1 cellular context compared by ENCODE assay signal in the genomic region with DNA sequence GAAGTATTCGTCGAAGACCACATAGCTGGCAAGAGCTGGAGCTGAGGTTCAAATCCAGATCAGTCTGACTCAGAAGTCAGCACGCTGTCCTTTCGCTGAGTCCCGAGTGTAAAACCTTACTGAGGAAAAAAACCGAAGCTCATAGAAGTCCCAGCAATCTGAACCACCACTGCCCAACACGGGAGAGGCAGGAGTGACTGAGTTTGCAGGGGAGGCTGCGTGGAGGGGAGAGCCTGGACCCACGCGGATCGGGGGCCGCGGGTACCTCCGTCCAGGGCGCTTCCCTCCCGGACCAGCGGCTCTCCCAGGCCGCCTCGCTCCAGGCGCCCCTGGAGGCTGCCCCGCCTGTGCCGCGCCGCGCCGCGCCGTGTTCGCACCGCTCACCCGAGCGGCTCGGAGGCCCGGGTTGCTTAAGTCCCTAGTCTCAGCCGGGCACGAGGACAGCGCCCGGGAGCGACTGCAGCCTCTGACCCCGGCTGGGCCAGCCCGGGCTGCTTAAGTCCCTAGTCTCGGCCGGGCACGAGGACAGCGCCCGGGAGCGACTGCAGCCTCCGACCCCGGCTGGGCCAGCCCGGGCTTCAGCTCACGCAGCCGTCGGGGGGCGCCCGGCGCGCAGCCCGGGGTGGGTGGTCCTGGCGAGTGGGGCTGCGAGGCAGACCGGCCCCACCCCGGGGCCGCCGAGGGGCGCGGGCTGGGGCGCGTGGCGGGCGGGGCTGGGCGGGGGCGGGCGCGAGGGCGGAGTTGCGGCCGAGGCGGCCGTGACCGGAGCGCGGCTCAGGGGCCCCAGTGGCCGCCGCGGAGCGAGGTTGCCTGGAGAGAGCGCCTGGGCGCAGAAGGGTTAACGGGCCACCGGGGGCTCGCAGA.
A peak's percentile ranks its signal among the peaks of the same experiment; 100 is the strongest.
TF ChIP-seq lines count a peak whose summit lies in the region.

A gene (plus strand): TSS at position 777 of the 864 bp plus-strand sequence. CDS start 2,881 bp downstream, outside the sequence.

TF ChIP-seq in K562, 482 proteins besides CTCF, POLR2A, EP300 and RAD21 (continued from another document and continues in another):
- TF ChIP-seq, protein P1, sequence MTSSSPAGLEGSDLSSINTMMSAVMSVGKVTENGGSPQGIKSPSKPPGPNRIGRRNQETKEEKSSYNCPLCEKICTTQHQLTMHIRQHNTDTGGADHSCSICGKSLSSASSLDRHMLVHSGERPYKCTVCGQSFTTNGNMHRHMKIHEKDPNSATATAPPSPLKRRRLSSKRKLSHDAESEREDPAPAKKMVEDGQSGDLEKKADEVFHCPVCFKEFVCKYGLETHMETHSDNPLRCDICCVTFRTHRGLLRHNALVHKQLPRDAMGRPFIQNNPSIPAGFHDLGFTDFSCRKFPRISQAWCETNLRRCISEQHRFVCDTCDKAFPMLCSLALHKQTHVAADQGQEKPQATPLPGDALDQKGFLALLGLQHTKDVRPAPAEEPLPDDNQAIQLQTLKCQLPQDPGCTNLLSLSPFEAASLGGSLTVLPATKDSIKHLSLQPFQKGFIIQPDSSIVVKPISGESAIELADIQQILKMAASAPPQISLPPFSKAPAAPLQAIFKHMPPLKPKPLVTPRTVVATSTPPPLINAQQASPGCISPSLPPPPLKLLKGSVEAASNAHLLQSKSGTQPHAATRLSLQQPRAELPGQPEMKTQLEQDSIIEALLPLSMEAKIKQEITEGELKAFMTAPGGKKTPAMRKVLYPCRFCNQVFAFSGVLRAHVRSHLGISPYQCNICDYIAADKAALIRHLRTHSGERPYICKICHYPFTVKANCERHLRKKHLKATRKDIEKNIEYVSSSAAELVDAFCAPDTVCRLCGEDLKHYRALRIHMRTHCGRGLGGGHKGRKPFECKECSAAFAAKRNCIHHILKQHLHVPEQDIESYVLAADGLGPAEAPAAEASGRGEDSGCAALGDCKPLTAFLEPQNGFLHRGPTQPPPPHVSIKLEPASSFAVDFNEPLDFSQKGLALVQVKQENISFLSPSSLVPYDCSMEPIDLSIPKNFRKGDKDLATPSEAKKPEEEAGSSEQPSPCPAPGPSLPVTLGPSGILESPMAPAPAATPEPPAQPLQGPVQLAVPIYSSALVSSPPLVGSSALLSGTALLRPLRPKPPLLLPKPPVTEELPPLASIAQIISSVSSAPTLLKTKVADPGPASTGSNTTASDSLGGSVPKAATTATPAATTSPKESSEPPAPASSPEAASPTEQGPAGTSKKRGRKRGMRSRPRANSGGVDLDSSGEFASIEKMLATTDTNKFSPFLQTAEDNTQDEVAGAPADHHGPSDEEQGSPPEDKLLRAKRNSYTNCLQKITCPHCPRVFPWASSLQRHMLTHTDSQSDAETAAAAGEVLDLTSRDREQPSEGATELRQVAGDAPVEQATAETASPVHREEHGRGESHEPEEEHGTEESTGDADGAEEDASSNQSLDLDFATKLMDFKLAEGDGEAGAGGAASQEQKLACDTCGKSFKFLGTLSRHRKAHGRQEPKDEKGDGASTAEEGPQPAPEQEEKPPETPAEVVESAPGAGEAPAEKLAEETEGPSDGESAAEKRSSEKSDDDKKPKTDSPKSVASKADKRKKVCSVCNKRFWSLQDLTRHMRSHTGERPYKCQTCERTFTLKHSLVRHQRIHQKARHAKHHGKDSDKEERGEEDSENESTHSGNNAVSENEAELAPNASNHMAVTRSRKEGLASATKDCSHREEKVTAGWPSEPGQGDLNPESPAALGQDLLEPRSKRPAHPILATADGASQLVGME (CRISPR knock-in tag; IDR thresholded peaks at IDR 0.05), result peak; percentile 73; the same call in 1 of the 2 replicates
- TF ChIP-seq ZNF445 (CRISPR knock-in tag; IDR thresholded peaks at IDR 0.05; ENCODE audit: low read depth) (no peak), ADNP (tag; IDR thresholded peaks at IDR 0.05) (peak; percentile 18; the same call in 1 of the 2 replicates), MBD2 (IDR thresholded peaks at IDR 0.05; ENCODE audit: borderline replicate concordance, low read depth) (peak; percentile 50; the same call in 1 of the 2 replicates), ZBTB17 (CRISPR knock-in tag; IDR thresholded peaks at IDR 0.05) (0 out of 2 replicates have a peak, but pooled peaks have one; percentile 40), ZFP1 (CRISPR knock-in tag; IDR thresholded peaks at IDR 0.05) (no peak), HNRNPK (IDR thresholded peaks at IDR 0.05; ENCODE audit: low read depth, low read length, poor library complexity, severe bottlenecking) (no peak), POLR2H (tag; IDR thresholded peaks at IDR 0.05; ENCODE audit: low read depth) (peak; percentile 44; the same call in 1 of the 2 replicates), ASH1L (IDR thresholded peaks at IDR 0.05; ENCODE audit: borderline replicate concordance, low read depth, partially characterized antibody) (no peak), NFRKB (IDR thresholded peaks at IDR 0.05; ENCODE audit: low read depth) (0 out of 2 replicates have a peak, but pooled peaks have one; percentile 14), SMARCB1 (IDR thresholded peaks at IDR 0.05; ENCODE audit: insufficient read length, low read depth) (no peak), IFI16 (CRISPR knock-in tag; IDR thresholded peaks at IDR 0.05) (no peak), TEAD1 (CRISPR knock-in tag; IDR thresholded peaks at IDR 0.05) (no peak), ZC3H8 (IDR thresholded peaks at IDR 0.05) (no peak), SREBF1 (IDR thresholded peaks at IDR 0.05; ENCODE audit: borderline replicate concordance, low read depth, low read length) (no peak), CSDE1 (IDR thresholded peaks at IDR 0.05) (no peak; a peak in 1 of 4 replicates), PHF20 (IDR thresholded peaks at IDR 0.05; ENCODE audit: partially characterized antibody) (peak; percentile 25), POLR2B (IDR thresholded peaks at IDR 0.05; ENCODE audit: low read depth, partially characterized antibody) (peak; percentile 63), POLR3A (IDR thresholded peaks at IDR 0.05; ENCODE audit: borderline replicate concordance, extremely low read depth, insufficient read depth, insufficient read length) (no peak), SIN3B (IDR thresholded peaks at IDR 0.05; ENCODE audit: low read depth) (peak; percentile 8; the same call in 1 of the 2 replicates), SMARCC2 (IDR thresholded peaks at IDR 0.05; ENCODE audit: low read depth) (no peak)
- TF ChIP-seq, protein P2, sequence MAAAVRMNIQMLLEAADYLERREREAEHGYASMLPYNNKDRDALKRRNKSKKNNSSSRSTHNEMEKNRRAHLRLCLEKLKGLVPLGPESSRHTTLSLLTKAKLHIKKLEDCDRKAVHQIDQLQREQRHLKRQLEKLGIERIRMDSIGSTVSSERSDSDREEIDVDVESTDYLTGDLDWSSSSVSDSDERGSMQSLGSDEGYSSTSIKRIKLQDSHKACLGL (CRISPR knock-in tag; IDR thresholded peaks at IDR 0.05; ENCODE audit: borderline replicate concordance, poor library complexity, severe bottlenecking), result no peak
- TF ChIP-seq, protein P3, sequence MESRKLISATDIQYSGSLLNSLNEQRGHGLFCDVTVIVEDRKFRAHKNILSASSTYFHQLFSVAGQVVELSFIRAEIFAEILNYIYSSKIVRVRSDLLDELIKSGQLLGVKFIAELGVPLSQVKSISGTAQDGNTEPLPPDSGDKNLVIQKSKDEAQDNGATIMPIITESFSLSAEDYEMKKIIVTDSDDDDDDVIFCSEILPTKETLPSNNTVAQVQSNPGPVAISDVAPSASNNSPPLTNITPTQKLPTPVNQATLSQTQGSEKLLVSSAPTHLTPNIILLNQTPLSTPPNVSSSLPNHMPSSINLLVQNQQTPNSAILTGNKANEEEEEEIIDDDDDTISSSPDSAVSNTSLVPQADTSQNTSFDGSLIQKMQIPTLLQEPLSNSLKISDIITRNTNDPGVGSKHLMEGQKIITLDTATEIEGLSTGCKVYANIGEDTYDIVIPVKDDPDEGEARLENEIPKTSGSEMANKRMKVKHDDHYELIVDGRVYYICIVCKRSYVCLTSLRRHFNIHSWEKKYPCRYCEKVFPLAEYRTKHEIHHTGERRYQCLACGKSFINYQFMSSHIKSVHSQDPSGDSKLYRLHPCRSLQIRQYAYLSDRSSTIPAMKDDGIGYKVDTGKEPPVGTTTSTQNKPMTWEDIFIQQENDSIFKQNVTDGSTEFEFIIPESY (CRISPR knock-in tag; IDR thresholded peaks at IDR 0.05), result no peak; the same call in none of the 2 replicates
- TF ChIP-seq, protein P4, sequence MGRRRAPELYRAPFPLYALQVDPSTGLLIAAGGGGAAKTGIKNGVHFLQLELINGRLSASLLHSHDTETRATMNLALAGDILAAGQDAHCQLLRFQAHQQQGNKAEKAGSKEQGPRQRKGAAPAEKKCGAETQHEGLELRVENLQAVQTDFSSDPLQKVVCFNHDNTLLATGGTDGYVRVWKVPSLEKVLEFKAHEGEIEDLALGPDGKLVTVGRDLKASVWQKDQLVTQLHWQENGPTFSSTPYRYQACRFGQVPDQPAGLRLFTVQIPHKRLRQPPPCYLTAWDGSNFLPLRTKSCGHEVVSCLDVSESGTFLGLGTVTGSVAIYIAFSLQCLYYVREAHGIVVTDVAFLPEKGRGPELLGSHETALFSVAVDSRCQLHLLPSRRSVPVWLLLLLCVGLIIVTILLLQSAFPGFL (CRISPR knock-in tag; IDR thresholded peaks at IDR 0.05), result no peak
- TF ChIP-seq, protein P5, sequence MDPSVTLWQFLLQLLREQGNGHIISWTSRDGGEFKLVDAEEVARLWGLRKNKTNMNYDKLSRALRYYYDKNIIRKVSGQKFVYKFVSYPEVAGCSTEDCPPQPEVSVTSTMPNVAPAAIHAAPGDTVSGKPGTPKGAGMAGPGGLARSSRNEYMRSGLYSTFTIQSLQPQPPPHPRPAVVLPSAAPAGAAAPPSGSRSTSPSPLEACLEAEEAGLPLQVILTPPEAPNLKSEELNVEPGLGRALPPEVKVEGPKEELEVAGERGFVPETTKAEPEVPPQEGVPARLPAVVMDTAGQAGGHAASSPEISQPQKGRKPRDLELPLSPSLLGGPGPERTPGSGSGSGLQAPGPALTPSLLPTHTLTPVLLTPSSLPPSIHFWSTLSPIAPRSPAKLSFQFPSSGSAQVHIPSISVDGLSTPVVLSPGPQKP (CRISPR knock-in tag; IDR thresholded peaks at IDR 0.05), result no peak
- TF ChIP-seq, protein P6, sequence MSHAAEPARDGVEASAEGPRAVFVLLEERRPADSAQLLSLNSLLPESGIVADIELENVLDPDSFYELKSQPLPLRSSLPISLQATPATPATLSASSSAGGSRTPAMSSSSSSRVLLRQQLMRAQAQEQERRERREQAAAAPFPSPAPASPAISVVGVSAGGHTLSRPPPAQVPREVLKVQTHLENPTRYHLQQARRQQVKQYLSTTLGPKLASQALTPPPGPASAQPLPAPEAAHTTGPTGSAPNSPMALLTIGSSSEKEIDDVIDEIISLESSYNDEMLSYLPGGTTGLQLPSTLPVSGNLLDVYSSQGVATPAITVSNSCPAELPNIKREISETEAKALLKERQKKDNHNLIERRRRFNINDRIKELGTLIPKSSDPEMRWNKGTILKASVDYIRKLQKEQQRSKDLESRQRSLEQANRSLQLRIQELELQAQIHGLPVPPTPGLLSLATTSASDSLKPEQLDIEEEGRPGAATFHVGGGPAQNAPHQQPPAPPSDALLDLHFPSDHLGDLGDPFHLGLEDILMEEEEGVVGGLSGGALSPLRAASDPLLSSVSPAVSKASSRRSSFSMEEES (CRISPR knock-in tag; IDR thresholded peaks at IDR 0.05), result no peak
